9 cellular contexts compared by ENCODE assay signal in genomic region chr19:2720777-2721569, GRCh38. TPM values are rescaled to one million over a fixed set of nuclear protein-coding genes. Genes with fewer than 3 reads are reported as not detected.
DNase-seq lines count a peak whose midpoint lies in the region; ATAC-seq and TF ChIP-seq lines count a peak whose summit lies in the region.
"Had no signal": no experiment of that assay in that cellular context is flagged by ENCODE, and none has a peak within 500 bp of the region (broad histone marks: within the 10 kb centered on the region; RNA-seq: fewer than 3 reads in every experiment).

TSS of gene DIRAS1 (minus strand) at chr19:2721372. CDS start at chr19:2717806, 3,566 bp downstream.

- peak within 1 kb of the TSS; percentile 69 to 79 (median 72) for H3K4me3 ChIP-seq in BLaER1 treated with 17β-estradiol and CSF1 and Interleukin-3, amounts not matched to agents 10 nM and 100 nM
- H3K4me3 ChIP-seq in MG63 (peak within 1 kb of the TSS; percentile 54), esophagus squamous epithelium (peak within 1 kb of the TSS; percentile 25 to 65 (median 48))

- ATAC-seq in HG03095 (IDR thresholded peaks at IDR 0.05; ENCODE audit: unreplicated experiment), result no peak

- intact Hi-C loops in esophagus squamous epithelium (cut with DNase I), result no loop called here

- TF ChIP-seq POLR2A in esophagus squamous epithelium (IDR thresholded peaks at IDR 0.05), result no peak

- peaks cover 0 to 29% (median 12%) of the 10 kb centered on the region in 11 experiments; a peak in 8 of 22 replicates for H4K20me1 ChIP-seq in BLaER1 treated with 17β-estradiol and CSF1 and Interleukin-3, amounts not matched to agents 10 nM and 100 nM

- H3K9me3 ChIP-seq in BLaER1 treated with 17β-estradiol and CSF1 and Interleukin-3, amounts not matched to agents 10 nM and 100 nM (replicated peaks in 1 of 11), result peaks cover 4 to 12% (median 7%) of the 10 kb centered on the region in 11 experiments
- no peaks in the 10 kb centered on the region for H3K9me3 ChIP-seq in MG63
- H3K9me3 ChIP-seq in esophagus squamous epithelium, result peaks cover 0 to 4% (median 0%) of the 10 kb centered on the region in 3 donors

- no peak for TF ChIP-seq CTCF in esophagus squamous epithelium (IDR thresholded peaks at IDR 0.05)

- no peak for DNase-seq in MG63
- DNase-seq in esophagus squamous epithelium (lab: John Stamatoyannopoulos, UW), result no peak
- DNase-seq in occipital lobe (lab: John Stamatoyannopoulos, UW), result no peak
- no peak for DNase-seq in T-helper 9 cell
- DNase-seq in HT-29 (ENCODE audit: low spot score), result no peak
- DNase-seq in T1000 (lab: John Stamatoyannopoulos, UW), result no peak
- DNase-seq: activated naive CD4-positive, alpha-beta T cell had no signal

- H3K4me2 ChIP-seq in BLaER1 treated with 17β-estradiol and CSF1 and Interleukin-3, amounts not matched to agents 10 nM and 100 nM, result peak within 1 kb of the TSS; percentile 97 to 100 (median 99)

- 0 to 10% methylated on average over 2 to 13 of the region's 100 CpGs for WGBS in esophagus squamous epithelium, 2 donors

- peaks cover 0 to 1% (median 0%) of the 10 kb centered on the region in 11 experiments; a peak in 5 of 22 replicates for H3K27me3 ChIP-seq in BLaER1 treated with 17β-estradiol and CSF1 and Interleukin-3, amounts not matched to agents 10 nM and 100 nM
- H3K27me3 ChIP-seq in MG63, result no peaks in the 10 kb centered on the region
- peaks cover 0 to 80% (median 8%) of the 10 kb centered on the region in 4 donors for H3K27me3 ChIP-seq in esophagus squamous epithelium

- peaks cover 7 to 31% (median 22%) of the 10 kb centered on the region in 11 experiments for H3K36me3 ChIP-seq in BLaER1 treated with 17β-estradiol and CSF1 and Interleukin-3, amounts not matched to agents 10 nM and 100 nM
- H3K36me3 ChIP-seq in MG63, result no peaks in the 10 kb centered on the region
- no peaks in the 10 kb centered on the region for H3K36me3 ChIP-seq in esophagus squamous epithelium

- peaks cover 36 to 66% (median 59%) of the 10 kb centered on the region in 10 experiments for H3K4me1 ChIP-seq in BLaER1 treated with 17β-estradiol and CSF1 and Interleukin-3, amounts not matched to agents 10 nM and 100 nM
- H3K4me1 ChIP-seq in esophagus squamous epithelium, result peaks cover 21 to 39% (median 25%) of the 10 kb centered on the region in 3 donors

- peak within 1 kb of the TSS; percentile 58 to 81 (median 71) for H3K27ac ChIP-seq in BLaER1 treated with 17β-estradiol and CSF1 and Interleukin-3, amounts not matched to agents 10 nM and 100 nM
- H3K27ac ChIP-seq in esophagus squamous epithelium, result peak within 1 kb of the TSS in 3 of 4 donors; percentile 38 to 65 (median 55)

- H3K9ac ChIP-seq in BLaER1 treated with 17β-estradiol and CSF1 and Interleukin-3, amounts not matched to agents 10 nM and 100 nM, result peak within 1 kb of the TSS; percentile 75 to 87 (median 83)

RNA-seq across cellular contexts. Expression of gene DIRAS1, which starts in this region (rescaled TPM):
- total RNA-seq in MG63 (2014; rRNA removed; shearing (Covaris generic); ENCODE audit: low replicate concordance), result 8.9 and 11.6 TPM in 2 replicates
- 1 to 10 TPM in 2 of 4 donors, under 1 TPM in 2; 0.61 to 2.2 (median 1.4) TPM for total RNA-seq in esophagus squamous epithelium
- 23.1 TPM for total RNA-seq in occipital lobe
- total RNA-seq in HT-29 (2014; rRNA removed; shearing (Covaris generic)), result not detected in 2 replicates
